Comparison of ENCODE assay signal across 18 cellular contexts in genomic region chr2:233679176-233679575, GRCh38. TPM values are rescaled to one million over a fixed set of nuclear protein-coding genes. Genes with fewer than 3 reads are reported as not detected.
DNase-seq lines count a peak whose midpoint lies in the region; ATAC-seq and TF ChIP-seq lines count a peak whose summit lies in the region.
"Had no signal": no experiment of that assay in that cellular context is flagged by ENCODE, and none has a peak within 500 bp of the region (broad histone marks: within the 10 kb centered on the region; RNA-seq: fewer than 3 reads in every experiment).

No MANE protein-coding gene starts in this region.

- H3K4me3 ChIP-seq in fibroblast of the aortic adventitia (ENCODE audit: low read depth, low read length) (no peak overlapping the region), neuron (ENCODE audit: low read length) (no peak overlapping the region), foreskin fibroblast (ENCODE audit: low read depth in 1 of 2, low read length in 2 of 2) (no peak overlapping the region), body of pancreas (no peak overlapping the region)
- H3K4me3 ChIP-seq: GM23338 had no signal

- peak overlapping the region; percentile 48 for H2AFZ ChIP-seq in neuron (ENCODE audit: low read depth, low read length)
- H2AFZ ChIP-seq: GM23338 had no signal

- no peak for TF ChIP-seq POLR2A in body of pancreas (IDR thresholded peaks at IDR 0.05)

- WGBS in body of pancreas, 2 donors = 64 to 72% methylated on average over 4 of the region's 4 CpGs

- TF ChIP-seq CTCF in fibroblast of the aortic adventitia (IDR thresholded peaks at IDR 0.05; ENCODE audit: insufficient read depth, low read length) = no peak
- TF ChIP-seq CTCF in foreskin fibroblast (IDR thresholded peaks at IDR 0.05; ENCODE audit: low read depth, low read length) = no peak
- no peak for TF ChIP-seq CTCF in body of pancreas (IDR thresholded peaks at IDR 0.05)

- intact Hi-C loops in body of pancreas (cut with DNase I) = no loop called here

- H3K9me3 ChIP-seq in neuron (ENCODE audit: low read length) = no peaks in the 10 kb centered on the region
- no peaks in the 10 kb centered on the region for H3K9me3 ChIP-seq in body of pancreas

- peak; percentile 16 for DNase-seq in A172 (ENCODE audit: low spot score)
- peak; percentile 51 for DNase-seq in M059J (ENCODE audit: low read depth)
- peak; percentile 25 for DNase-seq in fibroblast of the aortic adventitia (ENCODE audit: low read depth)
- no peak for DNase-seq in foreskin fibroblast
- no peak for DNase-seq in putamen (ENCODE audit: low spot score)
- no peak for DNase-seq in body of pancreas
- DNase-seq: ACHN; C1 segment of cervical spinal cord; CD4-positive, alpha-beta T cell; DMS79; EL; H7 had no signal

- H3K27me3 ChIP-seq in neuron (ENCODE audit: insufficient read depth, low read length) (no peaks in the 10 kb centered on the region), body of pancreas (no peaks in the 10 kb centered on the region)

- ATAC-seq in body of pancreas (no peak), HG03460 (IDR thresholded peaks at IDR 0.05; ENCODE audit: unreplicated experiment) (no peak)
- ATAC-seq: GM23338, HepG2 had no signal

- H3K4me1 ChIP-seq in neuron (ENCODE audit: insufficient read depth, low read length) (no peaks in the 10 kb centered on the region), body of pancreas (no peaks in the 10 kb centered on the region)

- no peaks in the 10 kb centered on the region for H3K36me3 ChIP-seq in neuron (ENCODE audit: insufficient read depth, low read length)
- H3K36me3 ChIP-seq in body of pancreas (replicated peaks in 1 of 2; ENCODE audit: insufficient read depth in 1 of 2, low read depth in 2 of 2) = no peaks in the 10 kb centered on the region

- H3K27ac ChIP-seq in body of pancreas = no peak overlapping the region
- H3K27ac ChIP-seq: 22Rv1 had no signal

RNA-seq across cellular contexts. Expression of gene UGT1A7, which starts 2.5 kb away (rescaled TPM):
- not detected in 2 replicates for total RNA-seq in A172 (2014; rRNA removed; shearing (Covaris generic))
- not detected in 2 replicates for total RNA-seq in M059J (2014; rRNA removed; shearing (Covaris generic))
- total RNA-seq in fibroblast of the aortic adventitia (ENCODE audit: low replicate concordance) = not detected in 2 replicates
- total RNA-seq in body of pancreas = not detected
- total RNA-seq: B cell; CD4-positive, alpha-beta T cell; GM23338; H7; HepG2 had no signal

RNA-seq across cellular contexts. Expression of gene UGT1A9, which starts 7.5 kb away (rescaled TPM):
- not detected in 2 replicates for total RNA-seq in A172 (2014; rRNA removed; shearing (Covaris generic))
- total RNA-seq in M059J (2014; rRNA removed; shearing (Covaris generic)) = 0.07 TPM in 1 of 2 replicates, not detected in the other
- total RNA-seq in fibroblast of the aortic adventitia (ENCODE audit: low replicate concordance) (not detected in 2 replicates), body of pancreas (not detected)
- total RNA-seq: B cell; CD4-positive, alpha-beta T cell; GM23338; H7; HepG2 had no signal

RNA-seq across cellular contexts. Expression of gene UGT1A6, which starts 13.5 kb away (rescaled TPM):
- total RNA-seq in A172 (2014; rRNA removed; shearing (Covaris generic)) = 0.05 TPM in 1 of 2 replicates, not detected in the other
- total RNA-seq in M059J (2014; rRNA removed; shearing (Covaris generic)) = 0.54 TPM in 1 of 2 replicates, not detected in the other
- 0.09 TPM in 1 of 2 replicates, not detected in the other for total RNA-seq in fibroblast of the aortic adventitia (ENCODE audit: low replicate concordance)
- total RNA-seq in body of pancreas = under 1 TPM in 1 of 2 donors, not detected in 1; 0.33 TPM
- total RNA-seq: B cell; CD4-positive, alpha-beta T cell; GM23338; H7; HepG2 had no signal

RNA-seq across cellular contexts. Expression of gene UGT1A5, which starts 33.5 kb away (rescaled TPM):
- not detected in 2 replicates for total RNA-seq in A172 (2014; rRNA removed; shearing (Covaris generic))
- not detected in 2 replicates for total RNA-seq in M059J (2014; rRNA removed; shearing (Covaris generic))
- total RNA-seq in fibroblast of the aortic adventitia (ENCODE audit: low replicate concordance) (not detected in 2 replicates), body of pancreas (not detected)
- total RNA-seq: B cell; CD4-positive, alpha-beta T cell; GM23338; H7; HepG2 had no signal

RNA-seq across cellular contexts. Expression of gene UGT1A4, which starts 39.4 kb away (rescaled TPM):
- total RNA-seq in A172 (2014; rRNA removed; shearing (Covaris generic)) = not detected in 2 replicates
- total RNA-seq in M059J (2014; rRNA removed; shearing (Covaris generic)) = not detected in 2 replicates
- total RNA-seq in fibroblast of the aortic adventitia (ENCODE audit: low replicate concordance) (not detected in 2 replicates), body of pancreas (1 to 10 TPM in 1 of 2 donors, not detected in 1; 3.3 TPM)
- total RNA-seq: B cell; CD4-positive, alpha-beta T cell; GM23338; H7; HepG2 had no signal

Comparison
In these comparisons a context has a peak if more than half of its experiments do, and no peak if none do; other contexts are left out.
1. DNase-seq: peak in A172 (single experiment), M059J (single experiment) and fibroblast of the aortic adventitia (single experiment); none in foreskin fibroblast (0 of 2), putamen (single experiment) and body of pancreas (0 of 4).